In the genomic region with DNA sequence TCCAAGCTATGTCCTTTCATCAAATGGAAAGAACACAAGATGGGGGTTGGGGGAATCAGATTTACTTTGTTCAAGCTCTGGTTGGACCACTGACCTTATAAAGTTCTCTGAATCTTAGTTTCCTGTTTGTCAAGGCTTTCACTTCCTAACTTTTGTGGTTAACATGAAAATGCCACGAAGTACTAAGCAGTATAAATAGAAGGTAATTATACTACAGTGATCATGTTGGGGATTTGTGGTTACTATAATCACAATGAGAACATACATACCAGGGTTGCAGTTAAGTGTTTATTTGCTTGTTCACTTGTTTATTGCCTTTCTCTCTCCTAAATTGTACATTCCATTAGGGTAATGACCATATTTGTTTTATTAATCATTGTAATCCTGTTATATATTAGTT, we compare ENCODE assay signal across 8 cellular contexts. TPM values are rescaled to one million over a fixed set of nuclear protein-coding genes. Genes with fewer than 3 reads are reported as not detected.
A peak's percentile ranks its signal among the peaks of the same experiment; 100 is the strongest.
DNase-seq lines count a peak whose midpoint lies in the region; ATAC-seq lines count a peak whose summit lies in the region.

No MANE protein-coding gene starts in this region.

- peak; percentile 83 for ATAC-seq in GM21526 (IDR thresholded peaks at IDR 0.05; ENCODE audit: low FRiP score, unreplicated experiment)
- ATAC-seq in central memory CD8-positive, alpha-beta T cell (replicated peaks; ENCODE audit: extremely low read depth, poor library complexity, severe bottlenecking) = peak; percentile 19
- no peak for ATAC-seq in sciatic nerve

- DNase-seq in CD1c-positive myeloid dendritic cell (ENCODE audit: extremely low spot score) (peak; percentile 64), HT-29 (ENCODE audit: low spot score) (peak; percentile 69), NCI-H524 treated with DMSO at 0.1 percent for 48 hours (lab: John Stamatoyannopoulos, UW) (no peak), NCI-H2171 treated with DMSO at 0.1 percent for 48 hours (lab: John Stamatoyannopoulos, UW) (no peak), sciatic nerve (ENCODE audit: low spot score) (no peak), SW 1271 (lab: John Stamatoyannopoulos, UW) (no peak)
- no peak for DNase-seq in central memory CD8-positive, alpha-beta T cell (ENCODE audit: low spot score in 2 of 2)

- H3K9me3 Mint-ChIP-seq in central memory CD8-positive, alpha-beta T cell = no peaks in the 10 kb centered on the region

- H3K4me3 Mint-ChIP-seq in central memory CD8-positive, alpha-beta T cell = no peak overlapping the region

- H3K36me3 Mint-ChIP-seq in central memory CD8-positive, alpha-beta T cell (ENCODE audit: insufficient read depth) = no peaks in the 10 kb centered on the region

- intact Hi-C loops in sciatic nerve (cut with DNase I) = no loop called here

- no peaks in the 10 kb centered on the region for H3K4me1 Mint-ChIP-seq in central memory CD8-positive, alpha-beta T cell

- no peaks in the 10 kb centered on the region for H3K27me3 Mint-ChIP-seq in central memory CD8-positive, alpha-beta T cell

- H3K27ac Mint-ChIP-seq in central memory CD8-positive, alpha-beta T cell (ENCODE audit: low read depth) = no peak overlapping the region

RNA-seq across cellular contexts. Expression of a gene that starts 53.2 kb away (rescaled TPM):
- total RNA-seq in HT-29 (2014; rRNA removed; shearing (Covaris generic)) = 18.9 and 22.4 TPM in 2 replicates
- total RNA-seq in sciatic nerve = 146 TPM

Comparison
In these comparisons a context has a peak if more than half of its experiments do, and no peak if none do; other contexts are left out.
1. DNase-seq: peak in CD1c-positive myeloid dendritic cell (single experiment) and HT-29 (single experiment); none in central memory CD8-positive, alpha-beta T cell (0 of 2), NCI-H524 treated with DMSO at 0.1 percent for 48 hours (single experiment), NCI-H2171 treated with DMSO at 0.1 percent for 48 hours (single experiment), sciatic nerve (single experiment) and SW 1271 (0 of 2).